Comparison of ENCODE assay signal across 1 cellular context in the genomic region with DNA sequence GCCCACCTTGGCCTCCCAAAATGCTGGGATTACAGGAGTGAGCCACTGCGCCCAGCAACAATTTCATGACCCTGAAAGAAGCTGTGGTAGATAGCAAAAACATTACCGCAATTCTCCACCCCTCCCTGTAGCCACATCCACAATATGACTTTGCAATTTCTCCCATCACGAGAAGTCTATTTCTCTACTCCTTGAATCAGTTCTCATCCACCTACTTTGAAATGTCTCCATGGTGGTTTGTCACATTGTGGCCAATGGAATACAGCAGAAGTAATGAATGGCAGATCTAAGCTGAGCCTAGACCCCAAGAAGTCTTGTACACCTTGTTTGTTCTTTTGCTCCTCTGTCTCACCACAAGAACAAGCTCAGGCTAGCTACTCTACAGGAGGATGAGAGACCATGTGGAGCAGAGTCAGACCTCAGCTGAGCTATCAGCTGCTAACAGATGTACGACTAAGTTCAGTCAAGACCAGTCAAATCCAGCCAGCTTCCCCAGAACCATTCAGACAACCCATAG.
A peak's percentile ranks its signal among the peaks of the same experiment; 100 is the strongest.
TF ChIP-seq lines count a peak whose summit lies in the region.

No MANE protein-coding gene starts in this region.

TF ChIP-seq in K562, 482 proteins besides CTCF, POLR2A, EP300 and RAD21 (continued from another document):
- TF ChIP-seq, protein P1, sequence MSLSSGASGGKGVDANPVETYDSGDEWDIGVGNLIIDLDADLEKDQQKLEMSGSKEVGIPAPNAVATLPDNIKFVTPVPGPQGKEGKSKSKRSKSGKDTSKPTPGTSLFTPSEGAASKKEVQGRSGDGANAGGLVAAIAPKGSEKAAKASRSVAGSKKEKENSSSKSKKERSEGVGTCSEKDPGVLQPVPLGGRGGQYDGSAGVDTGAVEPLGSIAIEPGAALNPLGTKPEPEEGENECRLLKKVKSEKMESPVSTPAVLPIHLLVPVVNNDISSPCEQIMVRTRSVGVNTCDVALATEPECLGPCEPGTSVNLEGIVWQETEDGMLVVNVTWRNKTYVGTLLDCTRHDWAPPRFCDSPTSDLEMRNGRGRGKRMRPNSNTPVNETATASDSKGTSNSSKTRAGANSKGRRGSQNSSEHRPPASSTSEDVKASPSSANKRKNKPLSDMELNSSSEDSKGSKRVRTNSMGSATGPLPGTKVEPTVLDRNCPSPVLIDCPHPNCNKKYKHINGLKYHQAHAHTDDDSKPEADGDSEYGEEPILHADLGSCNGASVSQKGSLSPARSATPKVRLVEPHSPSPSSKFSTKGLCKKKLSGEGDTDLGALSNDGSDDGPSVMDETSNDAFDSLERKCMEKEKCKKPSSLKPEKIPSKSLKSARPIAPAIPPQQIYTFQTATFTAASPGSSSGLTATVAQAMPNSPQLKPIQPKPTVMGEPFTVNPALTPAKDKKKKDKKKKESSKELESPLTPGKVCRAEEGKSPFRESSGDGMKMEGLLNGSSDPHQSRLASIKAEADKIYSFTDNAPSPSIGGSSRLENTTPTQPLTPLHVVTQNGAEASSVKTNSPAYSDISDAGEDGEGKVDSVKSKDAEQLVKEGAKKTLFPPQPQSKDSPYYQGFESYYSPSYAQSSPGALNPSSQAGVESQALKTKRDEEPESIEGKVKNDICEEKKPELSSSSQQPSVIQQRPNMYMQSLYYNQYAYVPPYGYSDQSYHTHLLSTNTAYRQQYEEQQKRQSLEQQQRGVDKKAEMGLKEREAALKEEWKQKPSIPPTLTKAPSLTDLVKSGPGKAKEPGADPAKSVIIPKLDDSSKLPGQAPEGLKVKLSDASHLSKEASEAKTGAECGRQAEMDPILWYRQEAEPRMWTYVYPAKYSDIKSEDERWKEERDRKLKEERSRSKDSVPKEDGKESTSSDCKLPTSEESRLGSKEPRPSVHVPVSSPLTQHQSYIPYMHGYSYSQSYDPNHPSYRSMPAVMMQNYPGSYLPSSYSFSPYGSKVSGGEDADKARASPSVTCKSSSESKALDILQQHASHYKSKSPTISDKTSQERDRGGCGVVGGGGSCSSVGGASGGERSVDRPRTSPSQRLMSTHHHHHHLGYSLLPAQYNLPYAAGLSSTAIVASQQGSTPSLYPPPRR (CRISPR knock-in tag; IDR thresholded peaks at IDR 0.05; ENCODE audit: borderline replicate concordance), result no peak
- TF ChIP-seq ZBTB1 (CRISPR knock-in tag; IDR thresholded peaks at IDR 0.05; ENCODE audit: borderline replicate concordance, low read depth) (no peak), ZNF124 (CRISPR knock-in tag; IDR thresholded peaks at IDR 0.05) (no peak), KDM1A (IDR thresholded peaks at IDR 0.05) (peak; percentile 49 to 56; a peak in 2 of 4 replicates), ZNF316 (IDR thresholded peaks at IDR 0.05) (peak; percentile 91), SMAD3 (CRISPR knock-in tag; conservative IDR thresholded peaks at IDR 0.05) (no peak), HDAC3 (IDR thresholded peaks at IDR 0.05; ENCODE audit: borderline replicate concordance, partially characterized antibody) (no peak), SMARCA4 (IDR thresholded peaks at IDR 0.05) (peak; percentile 71), U2AF2 (optimal IDR thresholded peaks at IDR 0.05; ENCODE audit: low read depth, low read length) (no peak), SRSF3 (IDR thresholded peaks at IDR 0.05; ENCODE audit: insufficient read depth, low read length) (no peak), TAL1 (IDR thresholded peaks at IDR 0.05) (peak; percentile 74)
- TF ChIP-seq, protein P2, sequence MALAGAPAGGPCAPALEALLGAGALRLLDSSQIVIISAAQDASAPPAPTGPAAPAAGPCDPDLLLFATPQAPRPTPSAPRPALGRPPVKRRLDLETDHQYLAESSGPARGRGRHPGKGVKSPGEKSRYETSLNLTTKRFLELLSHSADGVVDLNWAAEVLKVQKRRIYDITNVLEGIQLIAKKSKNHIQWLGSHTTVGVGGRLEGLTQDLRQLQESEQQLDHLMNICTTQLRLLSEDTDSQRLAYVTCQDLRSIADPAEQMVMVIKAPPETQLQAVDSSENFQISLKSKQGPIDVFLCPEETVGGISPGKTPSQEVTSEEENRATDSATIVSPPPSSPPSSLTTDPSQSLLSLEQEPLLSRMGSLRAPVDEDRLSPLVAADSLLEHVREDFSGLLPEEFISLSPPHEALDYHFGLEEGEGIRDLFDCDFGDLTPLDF (CRISPR knock-in tag; IDR thresholded peaks at IDR 0.05), result no peak
- TF ChIP-seq, protein P3, sequence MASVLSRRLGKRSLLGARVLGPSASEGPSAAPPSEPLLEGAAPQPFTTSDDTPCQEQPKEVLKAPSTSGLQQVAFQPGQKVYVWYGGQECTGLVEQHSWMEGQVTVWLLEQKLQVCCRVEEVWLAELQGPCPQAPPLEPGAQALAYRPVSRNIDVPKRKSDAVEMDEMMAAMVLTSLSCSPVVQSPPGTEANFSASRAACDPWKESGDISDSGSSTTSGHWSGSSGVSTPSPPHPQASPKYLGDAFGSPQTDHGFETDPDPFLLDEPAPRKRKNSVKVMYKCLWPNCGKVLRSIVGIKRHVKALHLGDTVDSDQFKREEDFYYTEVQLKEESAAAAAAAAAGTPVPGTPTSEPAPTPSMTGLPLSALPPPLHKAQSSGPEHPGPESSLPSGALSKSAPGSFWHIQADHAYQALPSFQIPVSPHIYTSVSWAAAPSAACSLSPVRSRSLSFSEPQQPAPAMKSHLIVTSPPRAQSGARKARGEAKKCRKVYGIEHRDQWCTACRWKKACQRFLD (CRISPR knock-in tag; IDR thresholded peaks at IDR 0.05), result no peak
